In the genomic region with DNA sequence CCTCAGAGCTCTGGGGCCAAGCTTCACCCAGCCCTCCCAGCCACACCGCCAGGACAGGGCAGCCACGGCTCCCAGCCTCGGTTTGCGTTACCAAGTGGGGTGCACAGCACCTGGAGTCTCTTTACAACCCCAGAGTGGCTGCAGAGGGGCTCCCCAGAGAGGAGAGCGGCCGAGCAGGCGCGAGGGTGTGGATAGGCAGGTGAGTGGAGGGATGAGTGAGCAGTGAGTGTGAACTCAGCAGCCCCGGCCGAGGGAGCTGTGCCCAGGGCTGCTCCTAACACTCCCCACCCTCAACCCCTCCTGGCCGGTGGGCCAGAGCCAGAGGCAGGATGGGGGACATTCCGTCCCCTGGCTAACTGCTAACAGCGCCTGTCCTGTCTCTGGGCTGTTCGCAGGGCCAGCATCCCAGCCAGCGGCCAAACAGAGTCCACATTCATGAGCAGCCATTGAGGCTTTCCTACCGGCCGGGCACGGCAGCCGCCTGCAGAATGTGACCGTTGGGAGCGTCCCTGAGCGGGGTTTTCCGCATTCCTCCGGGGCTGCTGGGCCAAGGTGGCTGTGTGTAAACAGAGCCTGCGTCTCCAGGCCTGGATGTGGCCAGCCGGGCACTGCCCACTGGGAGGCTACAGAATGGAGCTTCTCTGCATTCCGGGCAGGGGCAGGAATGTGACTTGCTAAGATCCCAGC, we compare ENCODE assay signal across 10 cellular contexts. TPM values are rescaled to one million over a fixed set of nuclear protein-coding genes. Genes with fewer than 3 reads are reported as not detected.
DNase-seq lines count a peak whose midpoint lies in the region; ATAC-seq and TF ChIP-seq lines count a peak whose summit lies in the region.
"Had no signal": no experiment of that assay in that cellular context is flagged by ENCODE, and none has a peak within 500 bp of the region (broad histone marks: within the 10 kb centered on the region; RNA-seq: fewer than 3 reads in every experiment).

No MANE protein-coding gene starts in this region.

- no peak for TF ChIP-seq POLR2A in vagina (IDR thresholded peaks at IDR 0.05)

- peak overlapping the region in 1 of 2 donors; percentile 6 for H3K4me3 ChIP-seq in mucosa of rectum (ENCODE audit: low read length in 2 of 2)
- no peak overlapping the region for H3K4me3 ChIP-seq in vagina

- intact Hi-C loops in Right ventricle myocardium inferior (cut with DNase I) = no loop called here
- intact Hi-C loops in cardiac septum (cut with DNase I) = no loop called here
- intact Hi-C loops in vagina (cut with DNase I) = no loop called here

- TF ChIP-seq CTCF in vagina (IDR thresholded peaks at IDR 0.05) = no peak

- peak; percentile 48 for ATAC-seq in Right ventricle myocardium inferior
- no peak for ATAC-seq in GM21515 (IDR thresholded peaks at IDR 0.05; ENCODE audit: unreplicated experiment)
- no peak for ATAC-seq in HG02938 (IDR thresholded peaks at IDR 0.05; ENCODE audit: unreplicated experiment)

- peaks cover 9 to 10% of the 10 kb centered on the region in 2 donors for H3K4me1 ChIP-seq in mucosa of rectum (ENCODE audit: control insufficient read depth in 2 of 2, insufficient read depth in 2 of 2, low read length in 2 of 2)
- H3K4me1 ChIP-seq in vagina = peaks cover 47% of the 10 kb centered on the region

- H3K9ac ChIP-seq in mucosa of rectum (ENCODE audit: low read depth in 1 of 2, low read length in 2 of 2) = peak overlapping the region in 1 of 2 donors; percentile 47

- peak overlapping the region; percentile 16 to 48 for H3K27ac ChIP-seq in mucosa of rectum (ENCODE audit: low read depth in 2 of 2, low read length in 2 of 2)
- peak overlapping the region; percentile 54 for H3K27ac ChIP-seq in vagina

- H3K27me3 ChIP-seq in mucosa of rectum (ENCODE audit: control insufficient read depth in 2 of 2, insufficient read depth in 2 of 2, low read length in 2 of 2) (peaks cover 15 to 20% of the 10 kb centered on the region in 2 donors), vagina (no peaks in the 10 kb centered on the region)

- DNase-seq in Right ventricle myocardium inferior (ENCODE audit: missing footprints) (peak; percentile 75), cardiac septum (ENCODE audit: low spot score) (no peak), foreskin melanocyte (peak; percentile 12), vagina (ENCODE audit: extremely low spot score in 2 of 2) (no peak), NCI-H2029 (lab: John Stamatoyannopoulos, UW) (no peak)
- DNase-seq: H7, NCI-H226 had no signal

- H3K9me3 ChIP-seq in mucosa of rectum (ENCODE audit: control insufficient read depth in 2 of 2, low read length in 2 of 2) = no peaks in the 10 kb centered on the region
- no peaks in the 10 kb centered on the region for H3K9me3 ChIP-seq in vagina

- no peaks in the 10 kb centered on the region for H3K36me3 ChIP-seq in mucosa of rectum (ENCODE audit: control insufficient read depth in 2 of 2, insufficient read depth in 2 of 2, low read length in 2 of 2)
- H3K36me3 ChIP-seq in vagina = no peaks in the 10 kb centered on the region

RNA-seq across cellular contexts. Expression of a gene that starts 5.3 kb away (rescaled TPM):
- total RNA-seq in Right ventricle myocardium inferior (0.92 TPM), cardiac septum (1.5 TPM), vagina (2.2 TPM)

Comparison
In these comparisons a context has a peak if more than half of its experiments do, and no peak if none do; other contexts are left out.
1. DNase-seq: peak in Right ventricle myocardium inferior (single experiment) and foreskin melanocyte (single experiment); none in cardiac septum (single experiment), vagina (0 of 2) and NCI-H2029 (single experiment).